ENCODE assay signal across 8 cellular contexts in genomic region chr7:18508441-18509427, GRCh38. TPM values are rescaled to one million over a fixed set of nuclear protein-coding genes. Genes with fewer than 3 reads are reported as not detected.
DNase-seq lines count a peak whose midpoint lies in the region; ATAC-seq lines count a peak whose summit lies in the region.

No MANE protein-coding gene starts in this region.

- H3K27me3 Mint-ChIP-seq in activated CD4-positive, alpha-beta T cell treated with anti-CD3 and anti-CD28 coated beads for 36 hours = no peaks in the 10 kb centered on the region

- H2BK120ac ChIP-seq in trophoblast cell (ENCODE audit: insufficient read depth, low read length, poor library complexity) = no peak overlapping the region

- no peak overlapping the region for H3K23ac ChIP-seq in trophoblast cell (ENCODE audit: low read length)

- intact Hi-C loops in activated CD4-positive, alpha-beta T cell treated with anti-CD3 and anti-CD28 coated beads for 36 hours (cut with DNase I, micrococcal nuclease) = no loop called here

- peak overlapping the region; percentile 27 for H3K27ac Mint-ChIP-seq in activated CD4-positive, alpha-beta T cell treated with anti-CD3 and anti-CD28 coated beads for 36 hours

- peak overlapping the region in 1 of 2 donors; percentile 27 for H3K4me3 ChIP-seq in esophagus (ENCODE audit: low read depth in 1 of 2, low read length in 2 of 2)
- no peak overlapping the region for H3K4me3 ChIP-seq in trophoblast cell (ENCODE audit: low read depth, low read length)

- H4K12ac ChIP-seq in trophoblast cell (ENCODE audit: low read depth, low read length) = no peak overlapping the region

- H2BK5ac ChIP-seq in trophoblast cell (ENCODE audit: low read depth, low read length, poor library complexity) = no peak overlapping the region

- POLR2A ChIA-PET in activated CD4-positive, alpha-beta T cell treated with anti-CD3 and anti-CD28 coated beads for 36 hours (lab: Charles Lee) = no interaction called here

- H3K36me3 ChIP-seq in esophagus (ENCODE audit: control insufficient read depth in 2 of 2, insufficient read depth in 2 of 2, low read length in 1 of 2) (no peaks in the 10 kb centered on the region), trophoblast cell (ENCODE audit: control insufficient read depth in 1 of 2, insufficient read depth in 2 of 2, low read length in 2 of 2) (no peaks in the 10 kb centered on the region)

- H3K4me1 Mint-ChIP-seq in activated CD4-positive, alpha-beta T cell treated with anti-CD3 and anti-CD28 coated beads for 36 hours = peaks cover 7% of the 10 kb centered on the region

- H3K27ac ChIP-seq in esophagus (ENCODE audit: low read depth in 2 of 2, low read length in 1 of 2) (peak overlapping the region; percentile 74 to 81), trophoblast cell (ENCODE audit: low read depth, low read length) (peak overlapping the region; percentile 46)

- H3K4me2 ChIP-seq in trophoblast cell (ENCODE audit: low read length) = no peak overlapping the region

- no peak overlapping the region for H4K8ac ChIP-seq in trophoblast cell (ENCODE audit: low read depth, low read length)

- no peak for DNase-seq in activated CD4-positive, alpha-beta T cell treated with anti-CD3 and anti-CD28 coated beads for 36 hours
- DNase-seq in activated CD4-positive, alpha-beta T cell treated with anti-CD3 and anti-CD28 coated beads for 48 hours = no peak
- DNase-seq in NCI-H69 (lab: John Stamatoyannopoulos, UW) (peak; percentile 58), trophoblast cell (peak; percentile 2 to 58), NCI-H1930 (lab: John Stamatoyannopoulos, UW) (no peak), anterior cingulate cortex (lab: John Stamatoyannopoulos, UW) (no peak)

- H3K4ac ChIP-seq in trophoblast cell (ENCODE audit: low read depth, low read length) = no peak overlapping the region

- H3K4me1 ChIP-seq in esophagus (ENCODE audit: control insufficient read depth in 2 of 2, insufficient read depth in 2 of 2, low read length in 1 of 2) (no peaks in the 10 kb centered on the region), trophoblast cell (ENCODE audit: control insufficient read depth in 1 of 2, insufficient read depth in 2 of 2, low read length in 2 of 2) (peaks cover 2% of the 10 kb centered on the region in 2 experiments)

- H3K4me3 Mint-ChIP-seq in activated CD4-positive, alpha-beta T cell treated with anti-CD3 and anti-CD28 coated beads for 36 hours = no peak overlapping the region

- no peak overlapping the region for H2BK12ac ChIP-seq in trophoblast cell (ENCODE audit: low read length)

- no peaks in the 10 kb centered on the region for H3K79me2 ChIP-seq in trophoblast cell (ENCODE audit: control insufficient read depth, insufficient read depth, low read length, poor library complexity)

- H3K9me3 ChIP-seq in esophagus (ENCODE audit: control insufficient read depth in 2 of 2, insufficient read depth in 1 of 2, low read depth in 1 of 2, low read length in 1 of 2) = no peaks in the 10 kb centered on the region
- H3K9me3 ChIP-seq in trophoblast cell (ENCODE audit: insufficient read depth, low read depth, low read length) = no peaks in the 10 kb centered on the region

- H3K79me1 ChIP-seq in trophoblast cell (ENCODE audit: low read length) = no peaks in the 10 kb centered on the region

- ATAC-seq in activated CD4-positive, alpha-beta T cell treated with anti-CD3 and anti-CD28 coated beads for 36 hours = peak; percentile 74
- ATAC-seq in HG02798 (IDR thresholded peaks at IDR 0.05; ENCODE audit: poor library complexity, unreplicated experiment) = peak; percentile 83

- no peak overlapping the region for H4K91ac ChIP-seq in trophoblast cell (ENCODE audit: low read depth, low read length)

- no peak overlapping the region for H3K14ac ChIP-seq in trophoblast cell (ENCODE audit: low read length)

- no peaks in the 10 kb centered on the region for H3K9me3 Mint-ChIP-seq in activated CD4-positive, alpha-beta T cell treated with anti-CD3 and anti-CD28 coated beads for 36 hours (ENCODE audit: low read depth)

- no peak overlapping the region for H2AFZ ChIP-seq in trophoblast cell (ENCODE audit: insufficient read depth, low read length, poor library complexity)

- no peak overlapping the region for H2AK5ac ChIP-seq in trophoblast cell (ENCODE audit: low read length)

- H3K27me3 ChIP-seq in esophagus (ENCODE audit: control insufficient read depth in 1 of 2, insufficient read depth in 2 of 2, low read length in 2 of 2) = no peaks in the 10 kb centered on the region
- H3K27me3 ChIP-seq in trophoblast cell (ENCODE audit: insufficient read depth, low read length) = no peaks in the 10 kb centered on the region

- CTCF ChIA-PET in activated CD4-positive, alpha-beta T cell treated with anti-CD3 and anti-CD28 coated beads for 36 hours (lab: Charles Lee) = interaction anchor here (0.7 to 1.0 kb wide), 3 partner anchors 10 to 167 kb away, joined by 3 to 4 read pairs (median 4); no protein-coding TSS in a partner anchor

- 34 to 37% methylated on average over 10 of the region's 10 CpGs for WGBS in esophagus, 2 donors
- WGBS in trophoblast cell (ENCODE audit: extremely low coverage, insufficient coverage, insufficient read length) = no CpG with 5 or more reads among the region's 10 CpGs

- no peaks in the 10 kb centered on the region for H3K36me3 Mint-ChIP-seq in activated CD4-positive, alpha-beta T cell treated with anti-CD3 and anti-CD28 coated beads for 36 hours (ENCODE audit: low read depth)

- H3K18ac ChIP-seq in trophoblast cell (ENCODE audit: low read length) = no peak overlapping the region

- H3K9ac ChIP-seq in trophoblast cell (ENCODE audit: low read length) = no peak overlapping the region

RNA-seq across cellular contexts. Expression of gene HDAC9, which starts 13.2 kb away (rescaled TPM):
- under 1 TPM; 0.69 to 0.94 TPM for total RNA-seq in activated CD4-positive, alpha-beta T cell treated with anti-CD3 and anti-CD28 coated beads for 36 hours
- 1 to 10 TPM in 1 of 2 donors, under 1 TPM in 1; 0.69 to 1.1 TPM for polyA plus RNA-seq in esophagus
- 0.51 and 0.58 TPM in 2 replicates for polyA plus RNA-seq in trophoblast cell (2013)

Comparison
In these comparisons a context has a peak if more than half of its experiments do, and no peak if none do; other contexts are left out.
1. DNase-seq: peak in NCI-H69 (single experiment) and trophoblast cell (2 of 2); none in activated CD4-positive, alpha-beta T cell treated with anti-CD3 and anti-CD28 coated beads for 36 hours (single experiment), activated CD4-positive, alpha-beta T cell treated with anti-CD3 and anti-CD28 coated beads for 48 hours (single experiment), NCI-H1930 (0 of 2) and anterior cingulate cortex (0 of 58).